In the genomic region with DNA sequence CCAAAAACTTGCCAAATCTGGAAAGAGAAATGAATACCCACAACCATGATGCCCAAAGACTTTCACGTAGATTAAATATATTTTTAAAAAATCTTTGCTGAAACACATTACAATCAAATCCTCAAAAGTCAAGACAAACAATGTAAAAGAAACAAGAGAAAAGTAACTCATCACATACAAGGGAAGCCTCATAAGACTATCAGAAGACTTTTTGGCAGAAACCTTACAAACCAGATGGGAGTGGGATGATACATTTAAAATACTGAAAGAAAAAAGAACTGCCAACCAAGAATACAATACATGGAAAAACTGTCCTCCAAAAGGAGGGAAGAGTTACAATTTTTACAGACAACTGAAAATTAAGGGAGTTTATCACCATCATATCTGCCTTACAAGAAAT, we compare ENCODE assay signal across 34 cellular contexts.
"Had no signal": no experiment of that assay in that cellular context is flagged by ENCODE, and none has a peak within 500 bp of the region (broad histone marks: within the 10 kb centered on the region; RNA-seq: fewer than 3 reads in every experiment).

No MANE protein-coding gene starts in this region.

- DNase-seq: Karpas-422, Kasumi-1, MG63, MM.1S, MV-4-11, NCI-H1048, NCI-H1092, NCI-H1092 treated with DMSO at 0.1 percent for 48 hours, NCI-H1105, NCI-H1105 treated with DMSO at 0.1 percent for 48 hours, NCI-H1417, NCI-H1417 treated with DMSO at 0.1 percent for 48 hours, NCI-H1436, NCI-H1436 treated with DMSO at 0.1 percent for 48 hours, NCI-H146, NCI-H1694, NCI-H1694 treated with DMSO at 0.1 percent for 48 hours, NCI-H187, NCI-H187 treated with DMSO at 0.1 percent for 48 hours, NCI-H1930, NCI-H2029, NCI-H2029 treated with DMSO at 0.1 percent for 48 hours, NCI-H2081, NCI-H2081 treated with DMSO at 0.1 percent for 48 hours, NCI-H2107, NCI-H2171, NCI-H2171 treated with DMSO at 0.1 percent for 48 hours, NCI-H2227 treated with DMSO at 0.1 percent for 48 hours, NCI-H226, NCI-H345, NCI-H446, NCI-H446 treated with DMSO at 0.1 percent for 48 hours, NCI-H510A, NCI-H510A treated with DMSO at 0.1 percent for 48 hours had no signal

- H3K36me3 ChIP-seq: MG63 had no signal

- H3K9me3 ChIP-seq: MG63 had no signal

- H3K27me3 ChIP-seq: MG63 had no signal

- H3K4me3 ChIP-seq: MG63 had no signal
